In the genomic region with DNA sequence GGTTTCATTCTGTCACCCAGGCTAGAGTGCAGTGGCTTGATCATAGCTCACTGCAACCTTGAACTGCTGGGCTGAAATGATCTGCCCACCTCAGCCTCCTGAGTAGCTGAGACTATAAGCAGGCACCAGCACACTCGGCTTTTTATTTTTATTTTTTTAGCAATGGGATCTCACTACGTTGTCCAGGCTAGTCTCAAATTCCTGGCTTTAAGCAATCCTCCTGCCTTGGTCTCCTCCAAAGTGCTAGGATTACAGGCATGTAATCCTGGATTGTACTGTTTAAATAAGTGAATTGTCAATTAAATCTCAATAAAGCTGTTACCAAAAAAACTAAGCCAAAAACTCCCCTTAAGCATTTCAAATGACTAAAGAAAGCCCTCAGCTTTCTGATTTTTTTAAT, we compare ENCODE assay signal across 19 cellular contexts. TPM values are rescaled to one million over a fixed set of nuclear protein-coding genes. Genes with fewer than 3 reads are reported as not detected.
A peak's percentile ranks its signal among the peaks of the same experiment; 100 is the strongest.
DNase-seq lines count a peak whose midpoint lies in the region; ATAC-seq, FAIRE-seq and TF ChIP-seq lines count a peak whose summit lies in the region.
"Had no signal": no experiment of that assay in that cellular context is flagged by ENCODE, and none has a peak within 500 bp of the region (broad histone marks: within the 10 kb centered on the region; RNA-seq: fewer than 3 reads in every experiment).

No MANE protein-coding gene starts in this region.

- peaks cover 2 to 17% of the 10 kb centered on the region in 2 experiments; a peak in 3 of 5 replicates for H3K36me3 ChIP-seq in HepG2 (replicated peaks in 1 of 2; ENCODE audit: control insufficient read depth in 1 of 2, insufficient read depth in 2 of 2, low read length in 2 of 2)

- peaks cover 79% of the 10 kb centered on the region for H4K20me1 ChIP-seq in HepG2 (ENCODE audit: insufficient read depth, low read length)

- FAIRE-seq in H54 (lab: Jason Lieb, UNC) = peak; percentile 30
- FAIRE-seq in HepG2 (lab: Jason Lieb, UNC) = no peak
- FAIRE-seq: GM12891 had no signal

- TF ChIP-seq RAD21 in HepG2 (CRISPR knock-in tag; IDR thresholded peaks at IDR 0.05) = no peak

- TF ChIP-seq POLR2A in H54 (IDR thresholded peaks at IDR 0.05; ENCODE audit: low read depth, low read length) (no peak), HepG2 (IDR thresholded peaks at IDR 0.05; ENCODE audit: insufficient read depth in 1 of 2, low read depth in 2 of 2, low read length in 2 of 2) (no peak)

- 59% methylated on average over 2 of the region's 2 CpGs for WGBS in HepG2 (ENCODE audit: low lambda C conversion rate)

- H3K9ac ChIP-seq in HepG2 (ENCODE audit: insufficient read depth, low read depth, low read length) = no peak overlapping the region
- H3K9ac ChIP-seq: BLaER1 treated with 17β-estradiol and CSF1 and Interleukin-3, amounts not matched to agents 10 nM and 100 nM; GM23248 had no signal

- in situ Hi-C loops in HepG2 (cut with HindIII; ENCODE audit: extremely low pct_ligation_motif_present, low pct_unique_long_range_greater_than_20kb) = no loop called here

- peaks cover 76% of the 10 kb centered on the region for H3K4me1 ChIP-seq in HepG2 (ENCODE audit: insufficient read depth, low read length)

- H3K27me3 ChIP-seq in HepG2 (ENCODE audit: control insufficient read depth in 1 of 2, insufficient read depth in 2 of 2, low read length in 2 of 2) = no peaks in the 10 kb centered on the region
- H3K27me3 ChIP-seq: BLaER1 treated with 17β-estradiol and CSF1 and Interleukin-3, amounts not matched to agents 10 nM and 100 nM had no signal

- H3K4me2 ChIP-seq in HepG2 (ENCODE audit: low read depth, low read length) = no peak overlapping the region

- TF ChIP-seq EP300 in HepG2 (IDR thresholded peaks at IDR 0.05; ENCODE audit: low read depth in 2 of 2, low read length in 2 of 2) = no peak
- TF ChIP-seq EP300 in HepG2 (CRISPR knock-in tag; IDR thresholded peaks at IDR 0.05; ENCODE audit: borderline replicate concordance) = no peak

- no peaks in the 10 kb centered on the region for H3K9me3 ChIP-seq in HepG2 (ENCODE audit: low read length)

- POLR2A ChIA-PET in HepG2 (lab: Yijun Ruan, JAX) = interaction anchor here (0.6 kb wide), 1 partner anchor 23 kb away, joined by 5 read pairs; no protein-coding TSS in a partner anchor

- BruUV-seq in HepG2 (replicated peaks; lab: Mats Ljungman, UMichigan) = no TSS peak

- no peak overlapping the region for H3K4me3 ChIP-seq in HepG2 (replicated peaks in 1 of 3; ENCODE audit: insufficient read depth in 1 of 3, low read depth in 2 of 3, low read length in 3 of 3)
- H3K4me3 ChIP-seq: BLaER1 treated with 17β-estradiol and CSF1 and Interleukin-3, amounts not matched to agents 10 nM and 100 nM; GM23248 had no signal

- ATAC-seq in HepG2 (peak; percentile 73), HG03469 (IDR thresholded peaks at IDR 0.05; ENCODE audit: unreplicated experiment) (no peak), Right ventricle myocardium superior (ENCODE audit: poor library complexity) (no peak), HG03039 (IDR thresholded peaks at IDR 0.05; ENCODE audit: unreplicated experiment) (no peak)

- CTCF ChIA-PET in HepG2 (lab: Yijun Ruan, JAX; ENCODE audit: low intra/inter-chr PET ratio, low total read pairs) = no interaction called here

- DNase-seq in H54 (ENCODE audit: insufficient read length, low spot score) = no peak
- no peak for DNase-seq in HepG2 (ENCODE audit: low spot score)
- DNase-seq in Right ventricle myocardium superior = no peak
- DNase-seq: CD4-positive, CD25-positive, alpha-beta regulatory T cell; CD8-positive, alpha-beta memory T cell; COR-L47; DMS 273 treated with DMSO at 0.1 percent for 48 hours; DMS53; DND-41; EL; GM23248; HCEC 1CT; HFFc6 had no signal

- H3K79me2 ChIP-seq in HepG2 (ENCODE audit: insufficient read depth, low read length) = peaks cover 98% of the 10 kb centered on the region

- intact Hi-C loops in HepG2 (cut with micrococcal nuclease; ENCODE audit: unreplicated experiment) (no loop called here), Right ventricle myocardium superior (cut with DNase I) (no loop called here)

- TF ChIP-seq CTCF in C4-2B (conservative IDR thresholded peaks at IDR 0.05) = no peak
- TF ChIP-seq CTCF in VCaP (conservative IDR thresholded peaks at IDR 0.05) = no peak
- TF ChIP-seq CTCF in HepG2 (CRISPR knock-in tag; IDR thresholded peaks at IDR 0.05) = no peak

- H2AFZ ChIP-seq in HepG2 (ENCODE audit: low read length) = no peak overlapping the region
- H2AFZ ChIP-seq: GM23248 had no signal

- peak overlapping the region; percentile 42 for H3K27ac ChIP-seq in C4-2B
- H3K27ac ChIP-seq in VCaP = peak overlapping the region; percentile 57
- peak overlapping the region; percentile 21 for H3K27ac ChIP-seq in HepG2 (ENCODE audit: extremely low read length, insufficient read depth, low read length)
- H3K27ac ChIP-seq: GM23248 had no signal

TF ChIP-seq in HepG2, 621 proteins besides CTCF, POLR2A, EP300 and RAD21 (continues in another document):
- TF ChIP-seq RERE (CRISPR knock-in tag; IDR thresholded peaks at IDR 0.05; ENCODE audit: low read depth) (no peak), ZFP1 (CRISPR knock-in tag; IDR thresholded peaks at IDR 0.05) (no peak), ZNF121 (CRISPR knock-in tag; IDR thresholded peaks at IDR 0.05) (peak; percentile 97), ZNF598 (CRISPR knock-in tag; IDR thresholded peaks at IDR 0.05; ENCODE audit: borderline replicate concordance) (no peak), IRF2 (CRISPR knock-in tag; IDR thresholded peaks at IDR 0.05) (no peak)

RNA-seq across cellular contexts. Expression of gene GOLPH3, which starts 18.9 kb away (rescaled TPM):
- total RNA-seq in HepG2 (2016; rRNA removed; fragmentation: Illumina TruSeq; extraction: Trizol) (84.5 and 102 TPM in 2 replicates), Right ventricle myocardium superior (35.9 TPM)
- 20.7 and 21.6 TPM in 2 replicates for total RNA-seq in HepG2 (2016; cell fraction: cytosol; rRNA removed; fragmentation: Illumina TruSeq; extraction: Trizol; ENCODE audit: low read depth)
- 86.0 and 93.9 TPM in 2 replicates for total RNA-seq in HepG2 (2016; cell fraction: insoluble cytoplasmic fraction; rRNA removed; fragmentation: Illumina TruSeq; extraction: Trizol)
- 76.0 and 82.4 TPM in 2 replicates for total RNA-seq in HepG2 (2016; cell fraction: membrane; rRNA removed; fragmentation: Illumina TruSeq; extraction: Trizol)
- 42.1 and 43.2 TPM in 2 replicates for total RNA-seq in HepG2 (2016; cell fraction: nucleus; rRNA removed; fragmentation: Illumina TruSeq; extraction: Trizol)
- 52.5 and 59.5 TPM in 2 replicates for polyA plus RNA-seq in HepG2 (2011; rRNA removed)
- polyA plus RNA-seq in HepG2 (2011; cell fraction: cytosol; rRNA removed) = 36.8 and 52.8 TPM in 2 replicates
- polyA plus RNA-seq in HepG2 (2011; cell fraction: nucleus; rRNA removed) = 22.0 TPM in 2 replicates
- polyA plus RNA-seq in HepG2 (2012) = 57.7 and 69.6 TPM in 2 replicates
- polyA plus RNA-seq in HepG2 (2016; cell fraction: cytosol; fragmentation: Illumina TruSeq; extraction: Trizol; ENCODE audit: low read depth) = 12.8 and 16.5 TPM in 2 replicates
- polyA plus RNA-seq in HepG2 (2016; cell fraction: insoluble cytoplasmic fraction; fragmentation: Illumina TruSeq; extraction: Trizol; ENCODE audit: low read depth) = 135 and 138 TPM in 2 replicates
- polyA plus RNA-seq in HepG2 (2016; cell fraction: membrane; fragmentation: Illumina TruSeq; extraction: Trizol; ENCODE audit: low read depth) = 56.5 and 60.8 TPM in 2 replicates
- 72.8 and 76.3 TPM in 2 replicates for polyA plus RNA-seq in HepG2 (2016; cell fraction: nucleus; fragmentation: Illumina TruSeq; extraction: Trizol; ENCODE audit: insufficient read depth, low read depth)
- 91.4 and 138 TPM in 2 replicates for polyA minus RNA-seq in HepG2 (2011; rRNA and poly(A)+ RNA removed; ENCODE audit: low replicate concordance)
- 69.1 and 70.2 TPM in 2 replicates for polyA minus RNA-seq in HepG2 (2011; cell fraction: cytosol; rRNA and poly(A)+ RNA removed)
- polyA minus RNA-seq in HepG2 (2011; cell fraction: nucleus; rRNA and poly(A)+ RNA removed) = 52.3 and 58.3 TPM in 2 replicates
